ENCODE assay signal across 13 cellular contexts in the genomic region with DNA sequence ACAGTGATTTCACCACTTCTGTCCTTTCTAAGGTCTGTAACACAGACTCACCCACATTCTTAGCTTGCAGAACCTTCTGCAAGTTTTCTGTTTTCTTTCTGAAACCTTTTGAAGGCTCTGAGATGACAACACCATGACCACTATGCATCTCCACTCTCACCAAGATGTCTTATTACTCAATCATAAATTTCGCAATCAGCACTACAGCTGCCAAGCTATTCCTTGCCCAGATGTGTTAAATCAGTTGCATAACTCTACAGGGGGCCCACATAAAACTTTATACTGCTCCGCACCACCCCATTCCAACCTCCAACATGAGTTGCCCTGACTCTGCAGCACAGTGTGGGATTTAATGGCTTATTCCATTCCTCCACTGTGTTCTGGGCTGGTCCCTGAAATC.
A peak's percentile ranks its signal among the peaks of the same experiment; 100 is the strongest.
DNase-seq lines count a peak whose midpoint lies in the region; ATAC-seq and TF ChIP-seq lines count a peak whose summit lies in the region.
"Had no signal": no experiment of that assay in that cellular context is flagged by ENCODE, and none has a peak within 500 bp of the region (broad histone marks: within the 10 kb centered on the region; RNA-seq: fewer than 3 reads in every experiment).

No MANE protein-coding gene starts in this region.

- H3K36me3 ChIP-seq in RWPE2 (ENCODE audit: low read depth) = no peaks in the 10 kb centered on the region
- H3K36me3 ChIP-seq in WERI-Rb-1 = no peaks in the 10 kb centered on the region

- H3K4me3 Mint-ChIP-seq in natural killer cell treated with Interleukin-12 subunit alpha and Interleukin-12 subunit beta and Interleukin-15 and Interleukin-18, amount 100 ng/mL, for 72 hours = no peak overlapping the region
- H3K4me3 Mint-ChIP-seq in natural killer cell = no peak overlapping the region
- H3K4me3 Mint-ChIP-seq: activated naive CD4-positive, alpha-beta T cell treated with anti-CD3 and anti-CD28 coated beads for 36 hours; B cell had no signal

- no peak for DNase-seq in natural killer cell treated with Interleukin-12 subunit alpha and Interleukin-12 subunit beta and Interleukin-15 and Interleukin-18, amount 100 ng/mL, for 72 hours (ENCODE audit: low spot score)
- no peak for DNase-seq in natural killer cell
- no peak for DNase-seq in RWPE2 (ENCODE audit: low spot score)
- DNase-seq in fibroblast of the conjunctiva (ENCODE audit: low read depth) = peak; percentile 89
- DNase-seq in NCI-H526 treated with DMSO at 0.1 percent for 48 hours (lab: John Stamatoyannopoulos, UW) = no peak
- DNase-seq in NCI-H2107 (lab: John Stamatoyannopoulos, UW) = no peak
- DNase-seq in WERI-Rb-1 = no peak
- DNase-seq: activated CD4-positive, alpha-beta T cell treated with anti-CD3 and anti-CD28 coated beads, Interleukin-2, amount 50 U/mL, for 1 hour; activated naive CD4-positive, alpha-beta T cell treated with anti-CD3 and anti-CD28 coated beads for 36 hours; effector memory CD4-positive, alpha-beta T cell; NCI-H2029 treated with DMSO at 0.1 percent for 48 hours had no signal

- intact Hi-C loops in natural killer cell (cut with micrococcal nuclease) = no loop called here

- H3K27me3 Mint-ChIP-seq in natural killer cell treated with Interleukin-12 subunit alpha and Interleukin-12 subunit beta and Interleukin-15 and Interleukin-18, amount 100 ng/mL, for 72 hours = peaks cover 3 to 8% of the 10 kb centered on the region in 2 donors
- no peaks in the 10 kb centered on the region for H3K27me3 Mint-ChIP-seq in natural killer cell (ENCODE audit: low read depth in 2 of 2)
- H3K27me3 Mint-ChIP-seq: B cell had no signal

- no peak overlapping the region for H3K27ac Mint-ChIP-seq in natural killer cell treated with Interleukin-12 subunit alpha and Interleukin-12 subunit beta and Interleukin-15 and Interleukin-18, amount 100 ng/mL, for 72 hours
- H3K27ac Mint-ChIP-seq in natural killer cell = no peak overlapping the region
- H3K27ac Mint-ChIP-seq: activated naive CD4-positive, alpha-beta T cell treated with anti-CD3 and anti-CD28 coated beads for 36 hours; B cell had no signal

- TF ChIP-seq CTCF in natural killer cell (IDR thresholded peaks at IDR 0.05) = no peak
- TF ChIP-seq CTCF in RWPE2 (IDR thresholded peaks at IDR 0.05; ENCODE audit: poor library complexity, severe bottlenecking) = no peak
- no peak for TF ChIP-seq CTCF in WERI-Rb-1 (IDR thresholded peaks at IDR 0.05; ENCODE audit: low read depth, low read length)

- H3K27me3 ChIP-seq in RWPE2 (ENCODE audit: insufficient read depth, poor library complexity, severe bottlenecking) (no peaks in the 10 kb centered on the region), WERI-Rb-1 (ENCODE audit: insufficient read depth, low read depth, severe bottlenecking) (no peaks in the 10 kb centered on the region)

- H3K4me3 ChIP-seq in RWPE2 (ENCODE audit: severe bottlenecking) (no peak overlapping the region), WERI-Rb-1 (ENCODE audit: low read depth, low read length) (no peak overlapping the region)

- ATAC-seq in natural killer cell treated with Interleukin-12 subunit alpha and Interleukin-12 subunit beta and Interleukin-15 and Interleukin-18, amount 100 ng/mL, for 72 hours = peak; percentile 46 to 75
- ATAC-seq in natural killer cell (no peak), RWPE2 (ENCODE audit: low read depth) (peak; percentile 82), HG02970 (IDR thresholded peaks at IDR 0.05; ENCODE audit: low FRiP score, unreplicated experiment) (no peak)

- peaks cover 0 to 8% of the 10 kb centered on the region in 2 donors for H3K4me1 Mint-ChIP-seq in natural killer cell treated with Interleukin-12 subunit alpha and Interleukin-12 subunit beta and Interleukin-15 and Interleukin-18, amount 100 ng/mL, for 72 hours (ENCODE audit: low read depth in 2 of 2)
- H3K4me1 Mint-ChIP-seq in natural killer cell = no peaks in the 10 kb centered on the region
- H3K4me1 Mint-ChIP-seq: B cell had no signal

- no peak overlapping the region for H3K27ac ChIP-seq in RWPE2 (ENCODE audit: poor library complexity, severe bottlenecking)
- no peak overlapping the region for H3K27ac ChIP-seq in WERI-Rb-1

- no peaks in the 10 kb centered on the region for H3K36me3 Mint-ChIP-seq in natural killer cell treated with Interleukin-12 subunit alpha and Interleukin-12 subunit beta and Interleukin-15 and Interleukin-18, amount 100 ng/mL, for 72 hours
- H3K36me3 Mint-ChIP-seq in natural killer cell = no peaks in the 10 kb centered on the region

- H3K9me3 Mint-ChIP-seq in natural killer cell treated with Interleukin-12 subunit alpha and Interleukin-12 subunit beta and Interleukin-15 and Interleukin-18, amount 100 ng/mL, for 72 hours = peaks cover 12% of the 10 kb centered on the region
- peaks cover 0 to 2% of the 10 kb centered on the region in 2 donors for H3K9me3 Mint-ChIP-seq in natural killer cell
- H3K9me3 Mint-ChIP-seq: activated naive CD4-positive, alpha-beta T cell treated with anti-CD3 and anti-CD28 coated beads for 36 hours had no signal

- no peaks in the 10 kb centered on the region for H3K9me3 ChIP-seq in RWPE2 (ENCODE audit: severe bottlenecking)
- H3K9me3 ChIP-seq in WERI-Rb-1 (ENCODE audit: severe bottlenecking) = peaks cover 5% of the 10 kb centered on the region

- H3K4me1 ChIP-seq in RWPE2 (ENCODE audit: insufficient read depth, poor library complexity, severe bottlenecking) = no peaks in the 10 kb centered on the region

Comparison
In these comparisons a context has a peak if more than half of its experiments do, and no peak if none do; other contexts are left out.
1. ATAC-seq: peak in natural killer cell treated with Interleukin-12 subunit alpha and Interleukin-12 subunit beta and Interleukin-15 and Interleukin-18, amount 100 ng/mL, for 72 hours (2 of 2) and RWPE2 (single experiment); none in natural killer cell (0 of 3) and HG02970 (single experiment).